Comparison of ENCODE assay signal across 10 cellular contexts in genomic region chr3:127746400-127747057, GRCh38.
DNase-seq lines count a peak whose midpoint lies in the region; ATAC-seq and TF ChIP-seq lines count a peak whose summit lies in the region.
"Had no signal": no experiment of that assay in that cellular context is flagged by ENCODE, and none has a peak within 500 bp of the region (broad histone marks: within the 10 kb centered on the region; RNA-seq: fewer than 3 reads in every experiment).

No MANE protein-coding gene starts in this region.

- H3K27ac ChIP-seq in Peyer's patch: peak overlapping the region in 2 of 4 donors; percentile 62 to 63
- H3K27ac ChIP-seq in neuronal stem cell (replicated peaks; ENCODE audit: low read length): no peak overlapping the region
- H3K27ac ChIP-seq: ovary had no signal

- H3K27me3 ChIP-seq in Peyer's patch: no peaks in the 10 kb centered on the region
- H3K27me3 ChIP-seq in neuronal stem cell (ENCODE audit: control insufficient read depth in 3 of 3, insufficient read depth in 3 of 3, low read depth in 1 of 3, low read length in 3 of 3): peaks cover 0 to 3% (median 0%) of the 10 kb centered on the region in 3 experiments
- H3K27me3 ChIP-seq: ovary had no signal

- no peak overlapping the region for H3K23ac ChIP-seq in neuronal stem cell (ENCODE audit: low read depth, low read length, poor library complexity)

- peak overlapping the region; percentile 55 for H2BK15ac ChIP-seq in neuronal stem cell (ENCODE audit: low read length)

- peak overlapping the region; percentile 61 for H2AK5ac ChIP-seq in neuronal stem cell (ENCODE audit: low read depth, low read length)

- ATAC-seq in GM18520 (IDR thresholded peaks at IDR 0.05; ENCODE audit: unreplicated experiment): no peak

- no CpG with 5 or more reads among the region's 10 CpGs for WGBS in neuronal stem cell (ENCODE audit: extremely low coverage in 2 of 2, insufficient read length in 2 of 2, insufficient replicate concordance in 1 of 2), 2 donors

- H3K4me3 ChIP-seq in AG10803 (ENCODE audit: low read length) (no peak overlapping the region), Peyer's patch (no peak overlapping the region), fibroblast of villous mesenchyme (ENCODE audit: low read depth, low read length) (no peak overlapping the region), neuronal stem cell (ENCODE audit: low read length in 2 of 2) (no peak overlapping the region)
- H3K4me3 ChIP-seq: ovary had no signal

- H2BK12ac ChIP-seq in neuronal stem cell (ENCODE audit: low read length): no peak overlapping the region

- no peak overlapping the region for H2AFZ ChIP-seq in neuronal stem cell (ENCODE audit: low read length)

- no peak overlapping the region for H3K4me2 ChIP-seq in neuronal stem cell (ENCODE audit: insufficient read depth, low read length, poor library complexity, severe bottlenecking)

- H3K36me3 ChIP-seq in Peyer's patch: no peaks in the 10 kb centered on the region
- no peaks in the 10 kb centered on the region for H3K36me3 ChIP-seq in neuronal stem cell (replicated peaks in 1 of 2; ENCODE audit: control insufficient read depth in 2 of 2, insufficient read depth in 2 of 2, low read length in 2 of 2)
- H3K36me3 ChIP-seq: ovary had no signal

- H4K91ac ChIP-seq in neuronal stem cell (ENCODE audit: low read depth, low read length, poor library complexity): no peak overlapping the region

- H3K4me1 ChIP-seq in Peyer's patch (peaks cover 0 to 45% (median 0%) of the 10 kb centered on the region in 4 donors), neuronal stem cell (ENCODE audit: control insufficient read depth in 2 of 2, insufficient read depth in 1 of 2, low read depth in 1 of 2, low read length in 2 of 2) (peaks cover 4 to 13% of the 10 kb centered on the region in 2 donors)

- no peak overlapping the region for H3K4ac ChIP-seq in neuronal stem cell (ENCODE audit: low read length)

- H4K8ac ChIP-seq in neuronal stem cell (ENCODE audit: low read depth, low read length): no peak overlapping the region

- no peaks in the 10 kb centered on the region for H3K79me1 ChIP-seq in neuronal stem cell (ENCODE audit: low read depth, low read length)

- H3K9me3 ChIP-seq in Peyer's patch (no peaks in the 10 kb centered on the region), neuronal stem cell (replicated peaks in 1 of 2; ENCODE audit: control insufficient read depth in 2 of 2, insufficient read depth in 1 of 2, low read depth in 1 of 2, low read length in 2 of 2) (no peaks in the 10 kb centered on the region)
- H3K9me3 ChIP-seq: ovary had no signal

- H3K18ac ChIP-seq in neuronal stem cell (ENCODE audit: low read length): peak overlapping the region; percentile 76

- no peak for TF ChIP-seq POLR2A in Peyer's patch (IDR thresholded peaks at IDR 0.05)

- TF ChIP-seq CTCF in AG10803 (conservative IDR thresholded peaks at IDR 0.05; ENCODE audit: low read length): 0 out of 2 replicates have a peak, but pooled peaks have one; percentile 11
- TF ChIP-seq CTCF in Peyer's patch (IDR thresholded peaks at IDR 0.05): peak in 4 of 6 experiments; percentile 6 to 45 (median 38)
- peak; percentile 43 for TF ChIP-seq CTCF in fibroblast of villous mesenchyme (IDR thresholded peaks at IDR 0.05; ENCODE audit: insufficient read depth, low read depth, low read length)

- no peak overlapping the region for H2BK120ac ChIP-seq in neuronal stem cell (ENCODE audit: low read depth, low read length)

- H3K14ac ChIP-seq in neuronal stem cell (ENCODE audit: low read length): no peak overlapping the region

- peak overlapping the region; percentile 14 for H2BK5ac ChIP-seq in neuronal stem cell (ENCODE audit: low read length)

- no peak overlapping the region for H3K9ac ChIP-seq in neuronal stem cell (ENCODE audit: low read depth, low read length, poor library complexity)

- DNase-seq in AG10803 (ENCODE audit: low read depth): no peak
- DNase-seq in Peyer's patch: peak in 2 of 3 donors; percentile 69
- DNase-seq in fibroblast of villous mesenchyme (ENCODE audit: low read depth): no peak
- DNase-seq in neuronal stem cell (ENCODE audit: low spot score): no peak
- no peak for DNase-seq in activated gamma-delta T cell (lab: John Stamatoyannopoulos, UW)
- no peak for DNase-seq in stimulated activated CD4-positive, alpha-beta T cell treated with anti-CD3 and anti-CD28 coated beads, Interleukin-12 subunit alpha, Interleukin-12 subunit beta, amount 100 ng/mL, for 4 hours
- DNase-seq in activated naive CD4-positive, alpha-beta T cell treated with Interleukin-2 at 50 U/mL for 16 hours: no peak
- DNase-seq: activated CD4-positive, alpha-beta T cell treated with anti-CD3 and anti-CD28 coated beads, Interleukin-2, amount 50 U/mL, for 48 hours; ovary had no signal

Comparison
In these comparisons a context has a peak if more than half of its experiments do, and no peak if none do; other contexts are left out.
1. DNase-seq: peak in Peyer's patch (2 of 3); none in AG10803 (single experiment), fibroblast of villous mesenchyme (single experiment), neuronal stem cell (single experiment), activated gamma-delta T cell (single experiment), stimulated activated CD4-positive, alpha-beta T cell treated with anti-CD3 and anti-CD28 coated beads, Interleukin-12 subunit alpha, Interleukin-12 subunit beta, amount 100 ng/mL, for 4 hours (single experiment) and activated naive CD4-positive, alpha-beta T cell treated with Interleukin-2 at 50 U/mL for 16 hours (single experiment).
2. Peak in every context shown above with its lines, with median percentiles within 50 percentile points of each other: CTCF ChIP-seq.